13 cellular contexts compared by ENCODE assay signal in genomic region chr2:166376873-166377272, GRCh38. TPM values are rescaled to one million over a fixed set of nuclear protein-coding genes. Genes with fewer than 3 reads are reported as not detected.
DNase-seq lines count a peak whose midpoint lies in the region; ATAC-seq and TF ChIP-seq lines count a peak whose summit lies in the region.
"Had no signal": no experiment of that assay in that cellular context is flagged by ENCODE, and none has a peak within 500 bp of the region (broad histone marks: within the 10 kb centered on the region; RNA-seq: fewer than 3 reads in every experiment).

No MANE protein-coding gene starts in this region.

- H3K14ac ChIP-seq in mesenchymal stem cell (ENCODE audit: low read length in 2 of 2): no peak overlapping the region

- TF ChIP-seq CTCF in astrocyte of the cerebellum (IDR thresholded peaks at IDR 0.05; ENCODE audit: low read depth, low read length, missing control alignments): no peak
- no peak for TF ChIP-seq CTCF in spleen (IDR thresholded peaks at IDR 0.05 in 8 of 11, conservative IDR thresholded peaks at IDR 0.05 in 3 of 11)
- TF ChIP-seq CTCF in foreskin keratinocyte (conservative IDR thresholded peaks at IDR 0.05): no peak

- no peak overlapping the region for H2BK15ac ChIP-seq in mesenchymal stem cell (ENCODE audit: low read depth, poor library complexity, severe bottlenecking)

- no peak overlapping the region for H3K18ac ChIP-seq in mesenchymal stem cell (ENCODE audit: low read depth in 1 of 2, low read length in 2 of 2)

- H2AFZ ChIP-seq in mesenchymal stem cell (ENCODE audit: low read depth, low read length): no peak overlapping the region

- ATAC-seq in foreskin keratinocyte: no peak
- ATAC-seq in HG03565 (IDR thresholded peaks at IDR 0.05; ENCODE audit: unreplicated experiment): no peak

- DNase-seq in astrocyte of the cerebellum (ENCODE audit: low read depth) (no peak), spleen (no peak), foreskin keratinocyte (no peak), posterior vena cava (ENCODE audit: low spot score) (no peak), mesenchymal stem cell (no peak)
- DNase-seq: activated CD8-positive, alpha-beta memory T cell treated with anti-CD3 and anti-CD28 coated beads for 24 hours had no signal

- H4K8ac ChIP-seq in mesenchymal stem cell (ENCODE audit: low read length): no peak overlapping the region

- no peak overlapping the region for H3K4ac ChIP-seq in mesenchymal stem cell (ENCODE audit: low read depth in 1 of 2, low read length in 2 of 2)

- H2BK5ac ChIP-seq in mesenchymal stem cell (ENCODE audit: low read depth, low read length, poor library complexity, severe bottlenecking): no peak overlapping the region

- H3K27me3 ChIP-seq in HUES6 (ENCODE audit: control insufficient read depth, insufficient read depth, low read length) (peaks cover 25% of the 10 kb centered on the region), spleen (replicated peaks in 1 of 7) (peaks cover 0 to 24% (median 5%) of the 10 kb centered on the region in 7 donors), foreskin keratinocyte (peaks cover 65% of the 10 kb centered on the region), mesenchymal stem cell (ENCODE audit: control insufficient read depth in 1 of 2, insufficient read depth in 1 of 2, low read length in 2 of 2) (peaks cover 0 to 37% of the 10 kb centered on the region in 2 experiments)
- H3K27me3 ChIP-seq: tibial artery had no signal

- peak overlapping the region; percentile 94 for H3K4me3 ChIP-seq in HUES6 (ENCODE audit: low read depth, low read length)
- H3K4me3 ChIP-seq in astrocyte of the cerebellum (ENCODE audit: low read depth, low read length): peak overlapping the region; percentile 63
- H3K4me3 ChIP-seq in iPS-18c (ENCODE audit: insufficient read depth, low read depth, low read length): peak overlapping the region; percentile 60; the same call in 1 of the 2 replicates
- peak overlapping the region in 4 of 8 donors; percentile 52 to 77 (median 70) for H3K4me3 ChIP-seq in spleen
- peak overlapping the region in 1 of 2 experiments; percentile 83 for H3K4me3 ChIP-seq in mesenchymal stem cell (ENCODE audit: insufficient read depth in 1 of 2, low read depth in 1 of 2, low read length in 2 of 2)

- H4K91ac ChIP-seq in mesenchymal stem cell (ENCODE audit: low read length): no peak overlapping the region

- H3K9ac ChIP-seq in HUES6 (ENCODE audit: low read length) (no peak overlapping the region), mesenchymal stem cell (ENCODE audit: low read length) (no peak overlapping the region)

- H3K27ac ChIP-seq in HUES6 (ENCODE audit: low read depth, low read length) (no peak overlapping the region), spleen (peak overlapping the region in 7 of 8 donors; percentile 37 to 83 (median 66)), foreskin keratinocyte (no peak overlapping the region), mesenchymal stem cell (ENCODE audit: low read length, poor library complexity, severe bottlenecking) (no peak overlapping the region)
- H3K27ac ChIP-seq: C4-2B, VCaP had no signal

- H2BK12ac ChIP-seq in mesenchymal stem cell (ENCODE audit: low read length in 2 of 2): no peak overlapping the region

- H3K36me3 ChIP-seq in HUES6 (ENCODE audit: control insufficient read depth, insufficient read depth, low read length) (no peaks in the 10 kb centered on the region), spleen (no peaks in the 10 kb centered on the region), mesenchymal stem cell (ENCODE audit: control insufficient read depth in 1 of 2, insufficient read depth in 2 of 2, low read depth in 1 of 2, low read length in 2 of 2) (no peaks in the 10 kb centered on the region)
- H3K36me3 ChIP-seq: tibial artery had no signal

- intact Hi-C loops in spleen (cut with DNase I; ENCODE audit: low total_unique reads) (no loop called here), posterior vena cava (cut with DNase I) (no loop called here)

- H2AK5ac ChIP-seq in mesenchymal stem cell (ENCODE audit: low read length, severe bottlenecking): no peak overlapping the region

- no peak overlapping the region for H3K4me2 ChIP-seq in mesenchymal stem cell (ENCODE audit: low read length, poor library complexity, severe bottlenecking)

- peaks cover 19% of the 10 kb centered on the region for H3K4me1 ChIP-seq in HUES6 (ENCODE audit: control insufficient read depth, insufficient read depth, low read length)
- peaks cover 0 to 37% (median 22%) of the 10 kb centered on the region in 6 donors for H3K4me1 ChIP-seq in spleen
- peaks cover 5% of the 10 kb centered on the region for H3K4me1 ChIP-seq in foreskin keratinocyte
- H3K4me1 ChIP-seq in mesenchymal stem cell (ENCODE audit: control insufficient read depth, insufficient read depth, low read depth, low read length): peaks cover 8% of the 10 kb centered on the region

- 69 to 78% (median 75%) methylated on average over 2 of the region's 2 CpGs for WGBS in spleen, 5 donors
- WGBS in mesenchymal stem cell: 34% methylated on average over 2 of the region's 2 CpGs

- H3K79me1 ChIP-seq in mesenchymal stem cell (replicated peaks; ENCODE audit: low read length, poor library complexity, severe bottlenecking): no peaks in the 10 kb centered on the region

- H3K9me3 ChIP-seq in HUES6 (ENCODE audit: control insufficient read depth, insufficient read depth, low read depth, low read length) (no peaks in the 10 kb centered on the region), iPS-18c (ENCODE audit: control insufficient read depth, insufficient read depth, low read length) (no peaks in the 10 kb centered on the region), spleen (no peaks in the 10 kb centered on the region), mesenchymal stem cell (ENCODE audit: control insufficient read depth, low read length) (no peaks in the 10 kb centered on the region)
- H3K9me3 ChIP-seq: tibial artery had no signal

- no peak overlapping the region for H2BK120ac ChIP-seq in mesenchymal stem cell (ENCODE audit: low read depth, low read length)

- in situ Hi-C loops in astrocyte of the cerebellum (cut with HindIII; ENCODE audit: low sequenced_read_pairs): loop anchor here (25.0 kb wide), 1 partner anchor 190 kb away; no protein-coding TSS in a partner anchor

- TF ChIP-seq POLR2A in spleen (IDR thresholded peaks at IDR 0.05): no peak

- no peak overlapping the region for H3K23ac ChIP-seq in mesenchymal stem cell (ENCODE audit: low read length in 2 of 2)

RNA-seq across cellular contexts. Expression of gene SCN9A, which starts 1.1 kb away (rescaled TPM):
- total RNA-seq in spleen (10 to 100 TPM in 6 of 7 donors, 1 to 10 TPM in 1; 9.7 to 27.9 (median 21.1) TPM), foreskin keratinocyte (0.39 and 0.85 TPM in 2 replicates), posterior vena cava (1 to 10 TPM; 2.5 to 5.7 TPM)
- polyA plus RNA-seq in spleen (1 to 10 TPM in 2 of 3 donors, under 1 TPM in 1; 0.76 to 2.3 (median 2.1) TPM), foreskin keratinocyte (0.07 and 0.11 TPM in 2 replicates)
- polyA plus RNA-seq in mesenchymal stem cell (2013, experiment 1 of 2): 0.73 TPM
- 0.74 TPM for polyA plus RNA-seq in mesenchymal stem cell (2013, experiment 2 of 2)
- total RNA-seq: OCI-LY7 had no signal

Comparison
In these comparisons a context has a peak if more than half of its experiments do, and no peak if none do; other contexts are left out.
1. H3K27ac ChIP-seq: peak in spleen (7 of 8); none in HUES6 (single experiment), foreskin keratinocyte (single experiment) and mesenchymal stem cell (single experiment).